In the genomic region with DNA sequence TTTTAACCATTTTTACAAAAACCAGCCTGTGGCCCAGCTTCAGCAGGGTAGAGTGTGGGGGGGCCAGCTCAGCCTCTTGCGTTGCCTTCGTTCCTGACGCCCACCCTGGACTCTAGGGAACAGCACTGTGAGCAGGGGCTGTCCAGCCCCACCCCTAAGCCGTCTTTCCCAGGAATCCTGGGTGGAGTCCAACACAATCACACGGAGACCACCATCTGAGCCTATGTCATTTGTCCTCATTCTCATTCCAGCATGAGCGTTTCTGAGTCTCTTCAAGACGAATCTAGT, we compare ENCODE assay signal across 21 cellular contexts.
A peak's percentile ranks its signal among the peaks of the same experiment; 100 is the strongest.
DNase-seq lines count a peak whose midpoint lies in the region; ATAC-seq, FAIRE-seq and TF ChIP-seq lines count a peak whose summit lies in the region.
"Had no signal": no experiment of that assay in that cellular context is flagged by ENCODE, and none has a peak within 500 bp of the region (broad histone marks: within the 10 kb centered on the region; RNA-seq: fewer than 3 reads in every experiment).

No MANE protein-coding gene starts in this region.

- no peaks in the 10 kb centered on the region for H3K27me3 ChIP-seq in heart right ventricle
- H3K27me3 ChIP-seq in sigmoid colon = no peaks in the 10 kb centered on the region
- no peaks in the 10 kb centered on the region for H3K27me3 ChIP-seq in MG63

- ATAC-seq in left cardiac atrium (no peak), heart right ventricle (no peak)
- ATAC-seq: A549, GM23338, HCT116 had no signal

- peaks cover 0 to 30% (median under 1%) of the 10 kb centered on the region in 9 donors for H3K4me1 ChIP-seq in heart right ventricle
- H3K4me1 ChIP-seq in sigmoid colon = peaks cover 0 to 14% (median 3%) of the 10 kb centered on the region in 4 donors

- TF ChIP-seq CTCF in heart right ventricle (IDR thresholded peaks at IDR 0.05) = no peak
- TF ChIP-seq CTCF in sigmoid colon (IDR thresholded peaks at IDR 0.05) = no peak

- DNase-seq in left cardiac atrium (peak; percentile 5), heart right ventricle (no peak), islet precursor cell (peak; percentile 20), sigmoid colon (peak; percentile 33), RCC 7860 (ENCODE audit: low spot score) (no peak), dedifferentiated amniotic fluid mesenchymal stem cell (ENCODE audit: extremely low spot score) (no peak), MG63 (no peak)
- DNase-seq: AML-193; CD4-positive, alpha-beta memory T cell; DMS153; DMS79; GDM1; HFFc6 had no signal

- H3K9me3 ChIP-seq in heart right ventricle = no peaks in the 10 kb centered on the region
- no peaks in the 10 kb centered on the region for H3K9me3 ChIP-seq in sigmoid colon
- H3K9me3 ChIP-seq in MG63 = no peaks in the 10 kb centered on the region
- H3K9me3 ChIP-seq: A549 had no signal

- TF ChIP-seq EP300 in sigmoid colon (IDR thresholded peaks at IDR 0.05) = no peak

- intact Hi-C loops in left cardiac atrium (cut with DNase I) (no loop called here), heart right ventricle (cut with DNase I) (no loop called here), sigmoid colon (cut with DNase I) (no loop called here)

- H3K27ac ChIP-seq in heart right ventricle (no peak overlapping the region), sigmoid colon (no peak overlapping the region)
- H3K27ac ChIP-seq: 22Rv1, A549 had no signal

- TF ChIP-seq POLR2A in sigmoid colon (IDR thresholded peaks at IDR 0.05) = no peak

- no peak for FAIRE-seq in RCC 7860 (lab: Jason Lieb, UNC)
- FAIRE-seq: A549, GM12892, GM18507, H54, HTR-8/SVneo had no signal

- WGBS in heart right ventricle, 2 donors = 57 to 60% methylated on average over 7 of the region's 7 CpGs
- WGBS in sigmoid colon, 2 donors = 84 to 88% methylated on average over 7 of the region's 7 CpGs

- H3K36me3 ChIP-seq in heart right ventricle (peaks cover 0 to 23% (median 0%) of the 10 kb centered on the region in 9 donors), sigmoid colon (peaks cover 0 to 15% (median 3%) of the 10 kb centered on the region in 4 donors), MG63 (peaks cover 35% of the 10 kb centered on the region)

- H3K4me3 ChIP-seq in heart right ventricle = no peak overlapping the region
- no peak overlapping the region for H3K4me3 ChIP-seq in sigmoid colon
- no peak overlapping the region for H3K4me3 ChIP-seq in MG63
- H3K4me3 ChIP-seq: A549, GM23338 had no signal

Comparison
In these comparisons a context has a peak if more than half of its experiments do, and no peak if none do; other contexts are left out.
1. DNase-seq: peak in left cardiac atrium (single experiment), islet precursor cell (single experiment) and sigmoid colon (single experiment); none in heart right ventricle (0 of 2), RCC 7860 (single experiment), dedifferentiated amniotic fluid mesenchymal stem cell (single experiment) and MG63 (single experiment).